8 cellular contexts compared by ENCODE assay signal in the genomic region with DNA sequence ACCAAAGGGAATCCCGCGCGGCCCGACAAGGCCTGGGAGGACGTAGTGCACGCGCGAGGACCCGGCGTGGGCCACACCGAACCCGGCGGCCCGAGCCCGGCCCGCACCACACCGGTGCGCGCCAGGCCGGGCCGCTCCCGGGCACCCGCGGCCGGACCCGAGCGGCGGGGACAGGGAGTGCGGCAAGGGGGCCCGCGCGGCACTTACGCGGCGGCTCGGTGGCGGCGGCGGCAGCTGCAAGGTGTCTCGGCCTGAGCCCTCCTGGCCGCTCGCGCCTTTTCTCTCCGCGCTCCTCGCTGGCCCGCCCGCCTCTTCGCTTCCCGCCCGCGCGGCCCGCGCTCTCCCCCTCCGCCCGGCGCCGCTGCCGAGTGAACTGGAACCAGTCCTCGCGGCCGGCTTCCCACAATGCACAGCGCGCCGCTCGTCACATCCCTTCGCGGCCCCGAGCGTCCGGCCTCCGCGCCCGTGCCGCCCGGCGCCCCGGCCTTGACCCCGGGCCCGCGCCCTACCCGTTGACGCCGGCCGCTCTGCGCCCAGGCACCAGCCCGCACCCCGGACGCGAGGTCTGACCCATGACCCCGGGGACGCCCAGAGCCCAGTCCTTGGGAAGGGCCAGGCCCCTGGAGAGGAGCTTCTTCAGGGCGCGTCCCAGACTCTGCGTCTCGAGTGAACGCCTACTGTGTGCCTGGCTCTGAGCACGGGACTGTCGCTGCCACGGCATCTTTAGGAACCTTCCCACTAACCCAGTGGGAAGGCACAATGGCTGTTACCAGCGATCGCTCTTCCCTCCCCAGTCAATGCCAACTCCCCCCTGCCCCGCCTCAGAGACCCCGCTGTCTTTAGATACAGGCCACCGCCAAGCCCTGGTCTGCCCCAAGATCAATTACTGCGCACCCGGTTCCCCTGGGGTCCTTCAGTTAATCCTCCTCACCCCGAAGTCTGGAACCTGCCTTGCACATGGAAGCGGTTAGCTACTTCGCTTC. TPM values are rescaled to one million over a fixed set of nuclear protein-coding genes. Genes with fewer than 3 reads are reported as not detected.
DNase-seq lines count a peak whose midpoint lies in the region; ATAC-seq and TF ChIP-seq lines count a peak whose summit lies in the region.

A gene (minus strand): TSS at position 377 of the 983 bp plus-strand sequence. CDS start 10,138 bp downstream, outside the sequence.

- DNase-seq in COLO829 (ENCODE audit: low spot score) (peak; percentile 30), PC-3 (peak; percentile 69)
- DNase-seq in activated T-cell treated with anti-CD3 and anti-CD28 coated beads, Interleukin-2, amount 50 U/mL, for 1 hour, result peak; percentile 81
- DNase-seq in stimulated activated CD8-positive, alpha-beta memory T cell treated with anti-CD3 and anti-CD28 coated beads, Interleukin-7, amount 100 ng/mL, for 24 hours (ENCODE audit: low read depth), result peak; percentile 58

- peak within 1 kb of the TSS; percentile 97 for H3K4me2 ChIP-seq in PC-3 (ENCODE audit: low read length)

- no peaks in the 10 kb centered on the region for H3K27me3 ChIP-seq in PC-3 (ENCODE audit: low read length)
- no peaks in the 10 kb centered on the region for H3K27me3 ChIP-seq in esophagus (ENCODE audit: control insufficient read depth in 1 of 2, insufficient read depth in 2 of 2, low read length in 2 of 2)
- no peaks in the 10 kb centered on the region for H3K27me3 ChIP-seq in muscle layer of colon (ENCODE audit: control insufficient read depth in 1 of 2, insufficient read depth in 2 of 2, low read length in 2 of 2)

- H3K9me2 ChIP-seq in PC-3 (replicated peaks; ENCODE audit: low read length), result no peaks in the 10 kb centered on the region

- H3K9me3 ChIP-seq in PC-3 (ENCODE audit: low read length) (no peaks in the 10 kb centered on the region), esophagus (ENCODE audit: control insufficient read depth in 2 of 2, insufficient read depth in 1 of 2, low read depth in 1 of 2, low read length in 1 of 2) (no peaks in the 10 kb centered on the region), muscle layer of colon (ENCODE audit: low read length) (no peaks in the 10 kb centered on the region)

- peak within 1 kb of the TSS; percentile 94 for H3K4me3 ChIP-seq in PC-3 (ENCODE audit: low read length)
- H3K4me3 ChIP-seq in esophagus (ENCODE audit: low read depth in 1 of 2, low read length in 2 of 2), result peak within 1 kb of the TSS; percentile 76 to 90
- H3K4me3 ChIP-seq in muscle layer of colon (ENCODE audit: low read depth in 1 of 2, low read length in 2 of 2), result peak within 1 kb of the TSS; percentile 86 to 88

- 1 to 2% methylated on average over 77 to 111 of the region's 111 CpGs for WGBS in esophagus, 2 donors

- H4K20me1 ChIP-seq in PC-3 (ENCODE audit: low read length), result peaks cover 39% of the 10 kb centered on the region

- peak; percentile 81 for ATAC-seq in GM19452 (IDR thresholded peaks at IDR 0.05; ENCODE audit: unreplicated experiment)
- peak; percentile 89 for ATAC-seq in HG03571 (IDR thresholded peaks at IDR 0.05; ENCODE audit: unreplicated experiment)
- ATAC-seq in PC-3, result peak; percentile 79

- H3K27ac ChIP-seq in PC-3 (ENCODE audit: low read length) (peak within 1 kb of the TSS; percentile 77), esophagus (ENCODE audit: low read depth in 2 of 2, low read length in 1 of 2) (peak within 1 kb of the TSS; percentile 85 to 90), muscle layer of colon (ENCODE audit: low read depth, low read length) (peak within 1 kb of the TSS; percentile 85)

- no peaks in the 10 kb centered on the region for H3F3A ChIP-seq in PC-3 (ENCODE audit: low read length, unreplicated experiment)

- H3K4me1 ChIP-seq in PC-3 (ENCODE audit: insufficient read depth, low read length) (peaks cover 23% of the 10 kb centered on the region), esophagus (ENCODE audit: control insufficient read depth in 2 of 2, insufficient read depth in 2 of 2, low read length in 1 of 2) (peaks cover 1 to 10% of the 10 kb centered on the region in 2 donors), muscle layer of colon (ENCODE audit: insufficient read depth, low read length) (peaks cover 41% of the 10 kb centered on the region)

- peak within 1 kb of the TSS; percentile 96 for H2AFZ ChIP-seq in PC-3 (ENCODE audit: low read length)

- TF ChIP-seq CTCF in PC-3 (conservative IDR thresholded peaks at IDR 0.05; ENCODE audit: low read depth, low read length), result no peak

- H3K36me3 ChIP-seq in PC-3 (ENCODE audit: low read depth, low read length), result no peaks in the 10 kb centered on the region; the same call in 1 of the 2 replicates
- H3K36me3 ChIP-seq in esophagus (ENCODE audit: control insufficient read depth in 2 of 2, insufficient read depth in 2 of 2, low read length in 1 of 2), result no peaks in the 10 kb centered on the region
- no peaks in the 10 kb centered on the region for H3K36me3 ChIP-seq in muscle layer of colon (ENCODE audit: insufficient read depth, low read length)

- intact Hi-C loops in PC-3 (cut with micrococcal nuclease), result no loop called here

- peaks cover 46% of the 10 kb centered on the region for H3K79me2 ChIP-seq in PC-3 (ENCODE audit: low read length)

- CTCF ChIA-PET in PC-3 (lab: Charles Lee), result no interaction called here

- POLR2A ChIA-PET in PC-3 (lab: Charles Lee; ENCODE audit: unreplicated experiment), result no interaction called here

- BruUV-seq in PC-3 (replicated peaks; lab: Mats Ljungman, UMichigan), result no TSS peak

- H3K9ac ChIP-seq in PC-3 (ENCODE audit: low read length), result peak within 1 kb of the TSS; percentile 98
- peak within 1 kb of the TSS; percentile 72 for H3K9ac ChIP-seq in muscle layer of colon (ENCODE audit: low read length)

RNA-seq across cellular contexts. Expression of the gene that starts here (rescaled TPM):
- total RNA-seq in PC-3 (2014; rRNA removed), result 388 and 455 TPM in 2 replicates
- 100 to 1,000 TPM; 210 to 233 TPM for polyA plus RNA-seq in esophagus

Comparison
In these comparisons a context has a peak if more than half of its experiments do, and no peak if none do; other contexts are left out.
1. Peak in every context shown above with its lines: DNase-seq, ATAC-seq, H3K4me3 ChIP-seq and H3K27ac ChIP-seq.
2. DNase-seq: peak in every context shown above with its lines; median percentile 81 in activated T-cell treated with anti-CD3 and anti-CD28 coated beads, Interleukin-2, amount 50 U/mL, for 1 hour; 69 in PC-3; 58 in stimulated activated CD8-positive, alpha-beta memory T cell treated with anti-CD3 and anti-CD28 coated beads, Interleukin-7, amount 100 ng/mL, for 24 hours; 30 in COLO829.